Comparison of ENCODE assay signal across 24 cellular contexts in genomic region chr6:93086351-93086750, GRCh38.
"Had no signal": no experiment of that assay in that cellular context is flagged by ENCODE, and none has a peak within 500 bp of the region (broad histone marks: within the 10 kb centered on the region; RNA-seq: fewer than 3 reads in every experiment).

No MANE protein-coding gene starts in this region.

- H3K4me3 ChIP-seq: MG63, SJSA1, SK-N-MC had no signal

- H3K27ac ChIP-seq: HL-60, SJSA1, SK-N-MC had no signal

- DNase-seq: IMR-90, Karpas-422, KG1, MG63, NCI-H1092, NCI-H1105 treated with DMSO at 0.1 percent for 48 hours, NCI-H1417 treated with DMSO at 0.1 percent for 48 hours, NCI-H187, NCI-H2029, NCI-H2081 treated with DMSO at 0.1 percent for 48 hours, NCI-H2171, NCI-H226, NCI-H446, NCI-H510A, NCI-H524 treated with DMSO at 0.1 percent for 48 hours, NCI-H69, NCI-H774, Right ventricle myocardium superior, RPMI8226, SIG-M5 had no signal

- H3K9me3 ChIP-seq: MG63, SJSA1 had no signal

- H3K4me1 ChIP-seq: SJSA1 had no signal

- H3K27me3 ChIP-seq: MG63, SJSA1 had no signal

- ATAC-seq: HepG2 had no signal

- H3K36me3 ChIP-seq: MG63, SJSA1 had no signal
